Comparison of ENCODE assay signal across 1 cellular context in genomic region chr5:1960595-1961303, GRCh38.
TF ChIP-seq lines count a peak whose summit lies in the region.

No MANE protein-coding gene starts in this region.

TF ChIP-seq in IMR-90, 13 proteins besides CTCF, POLR2A, EP300 and RAD21:
- TF ChIP-seq USF2 (IDR thresholded peaks at IDR 0.05; ENCODE audit: low read depth, low read length), result no peak
- TF ChIP-seq ELK1 (IDR thresholded peaks at IDR 0.05; ENCODE audit: borderline replicate concordance, low read depth, low read length), result no peak
- TF ChIP-seq MAFK (IDR thresholded peaks at IDR 0.05; ENCODE audit: low read depth, low read length), result no peak
- no peak for TF ChIP-seq RFX5 (IDR thresholded peaks at IDR 0.05; ENCODE audit: low read depth, low read length)
- TF ChIP-seq NFE2L2 (IDR thresholded peaks at IDR 0.05; ENCODE audit: low read depth, low read length), result no peak
- TF ChIP-seq MAZ (IDR thresholded peaks at IDR 0.05; ENCODE audit: borderline replicate concordance, low read depth, low read length), result no peak
- no peak for TF ChIP-seq CHD1 (IDR thresholded peaks at IDR 0.05; ENCODE audit: low read depth, low read length)
- TF ChIP-seq CEBPB (IDR thresholded peaks at IDR 0.05; ENCODE audit: low read depth, low read length), result no peak
- TF ChIP-seq FOS (IDR thresholded peaks at IDR 0.05; ENCODE audit: low read depth, low read length), result no peak
- TF ChIP-seq MXI1 (IDR thresholded peaks at IDR 0.05; ENCODE audit: borderline replicate concordance, low read depth, low read length), result no peak
- no peak for TF ChIP-seq RCOR1 (IDR thresholded peaks at IDR 0.05; ENCODE audit: insufficient replicate concordance, low read length)
- no peak for TF ChIP-seq SMC3 (IDR thresholded peaks at IDR 0.05; ENCODE audit: low read depth, low read length)
- no peak for TF ChIP-seq BHLHE40 (IDR thresholded peaks at IDR 0.05; ENCODE audit: low read depth, low read length)
